In the genomic region with DNA sequence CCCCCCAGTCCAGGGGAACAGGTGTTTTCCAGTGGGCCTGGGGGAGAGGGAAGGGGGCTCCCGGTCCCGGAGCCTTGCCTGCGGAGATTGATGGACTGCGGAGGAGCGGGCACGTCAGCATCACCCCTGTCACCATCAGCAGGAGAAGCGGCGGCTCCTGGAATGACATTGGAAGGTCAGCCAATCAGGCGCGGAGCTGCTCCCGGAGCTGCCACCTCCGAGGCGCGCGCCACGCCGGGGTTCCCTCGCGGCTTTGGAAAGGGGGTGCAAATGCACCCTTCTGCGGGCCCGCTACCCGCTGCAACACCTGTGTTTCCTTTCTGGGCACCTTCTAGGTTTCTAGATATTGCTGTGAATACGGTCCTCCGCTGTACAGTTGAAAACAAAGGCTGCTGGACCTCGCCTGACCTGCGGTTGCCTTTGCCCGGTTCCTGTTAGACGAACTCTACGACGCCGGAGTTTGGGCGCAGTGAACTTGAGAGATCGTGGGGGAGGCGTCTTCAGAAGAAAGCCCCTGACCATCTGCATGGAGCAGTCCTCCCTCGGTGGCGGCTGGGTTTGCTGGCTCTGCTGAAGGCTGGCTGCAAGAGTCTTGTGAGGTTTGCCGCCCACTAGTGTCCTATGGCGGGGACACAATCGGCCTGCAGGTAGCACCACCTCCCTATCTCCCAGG, we compare ENCODE assay signal across 8 cellular contexts. TPM values are rescaled to one million over a fixed set of nuclear protein-coding genes. Genes with fewer than 3 reads are reported as not detected.
DNase-seq lines count a peak whose midpoint lies in the region; ATAC-seq, FAIRE-seq and TF ChIP-seq lines count a peak whose summit lies in the region.

No MANE protein-coding gene starts in this region.

- H3K36me3 Mint-ChIP-seq in mesothelial cell of epicardium: no peaks in the 10 kb centered on the region

- peak overlapping the region; percentile 35 for H3K4me3 ChIP-seq in bronchial epithelial cell (ENCODE audit: low read depth, low read length)

- H3K4me3 Mint-ChIP-seq in mesothelial cell of epicardium: peak overlapping the region; percentile 79

- peaks cover 73% of the 10 kb centered on the region for H3K27me3 Mint-ChIP-seq in mesothelial cell of epicardium (ENCODE audit: low read depth)

- FAIRE-seq in bronchial epithelial cell (lab: Jason Lieb, UNC): no peak

- H3K9me3 Mint-ChIP-seq in mesothelial cell of epicardium: no peaks in the 10 kb centered on the region

- H3K27ac Mint-ChIP-seq in mesothelial cell of epicardium: no peak overlapping the region

- no peak for ATAC-seq in GM19452 (IDR thresholded peaks at IDR 0.05; ENCODE audit: unreplicated experiment)

- peaks cover 19% of the 10 kb centered on the region for H3K4me1 Mint-ChIP-seq in mesothelial cell of epicardium

- H3K27me3 ChIP-seq in bronchial epithelial cell (ENCODE audit: control insufficient read depth, insufficient read depth, low read length): no peaks in the 10 kb centered on the region

- DNase-seq in DMS114 treated with DMSO at 0.1 percent for 48 hours (lab: John Stamatoyannopoulos, UW; ENCODE audit: unreplicated experiment) (peak; percentile 26), NCI-H2081 (lab: John Stamatoyannopoulos, UW) (peak; percentile 78 to 91), bronchial epithelial cell (ENCODE audit: low read depth) (peak; percentile 54), mesothelial cell of epicardium (ENCODE audit: low spot score in 2 of 2, unreplicated experiment in 2 of 2) (peak; percentile 61 to 76), GDM1 (lab: John Stamatoyannopoulos, UW) (no peak)
- no peak for DNase-seq in stimulated activated CD4-positive, alpha-beta T cell treated with anti-CD3 and anti-CD28 coated beads, Interleukin-4, amount 100 ng/mL, for 4 hours
- DNase-seq in activated effector memory CD4-positive, alpha-beta T cell treated with anti-CD3 and anti-CD28 coated beads, Interleukin-2, amount 50 U/mL, for 16 hours: no peak

- no peaks in the 10 kb centered on the region for H3K36me3 ChIP-seq in bronchial epithelial cell (ENCODE audit: control insufficient read depth, insufficient read depth, low read length)

- TF ChIP-seq CTCF in bronchial epithelial cell (IDR thresholded peaks at IDR 0.05; ENCODE audit: insufficient read depth, low read length, severe bottlenecking): peak; percentile 83
- TF ChIP-seq CTCF in mesothelial cell of epicardium (IDR thresholded peaks at IDR 0.05; ENCODE audit: unreplicated experiment): peak; percentile 19

RNA-seq across cellular contexts. Expression of a gene that starts 5.3 kb away (rescaled TPM):
- total RNA-seq in bronchial epithelial cell: 0.38 and 0.53 TPM in 2 replicates
- total RNA-seq in mesothelial cell of epicardium: not detected in 3 replicates

Comparison
In these comparisons a context has a peak if more than half of its experiments do, and no peak if none do; other contexts are left out.
1. DNase-seq: peak in DMS114 treated with DMSO at 0.1 percent for 48 hours (single experiment), NCI-H2081 (2 of 2), bronchial epithelial cell (single experiment) and mesothelial cell of epicardium (2 of 2); none in stimulated activated CD4-positive, alpha-beta T cell treated with anti-CD3 and anti-CD28 coated beads, Interleukin-4, amount 100 ng/mL, for 4 hours (0 of 2), GDM1 (single experiment) and activated effector memory CD4-positive, alpha-beta T cell treated with anti-CD3 and anti-CD28 coated beads, Interleukin-2, amount 50 U/mL, for 16 hours (single experiment).